In genomic region chr17:77512062-77512946, GRCh38 we compare ENCODE assay signal across 1 cellular context.
A peak's percentile ranks its signal among the peaks of the same experiment; 100 is the strongest.
TF ChIP-seq lines count a peak whose summit lies in the region.

No MANE protein-coding gene starts in this region.

TF ChIP-seq in HepG2, 621 proteins besides CTCF, POLR2A, EP300 and RAD21 (continued from another document and continues in another):
- peak; percentile 100 for TF ChIP-seq ARID5B (CRISPR knock-in tag; IDR thresholded peaks at IDR 0.05)
- peak; percentile 48; the same call in 1 of the 2 replicates for TF ChIP-seq TFDP2 (CRISPR knock-in tag; IDR thresholded peaks at IDR 0.05)
- TF ChIP-seq SATB2 (CRISPR knock-in tag; IDR thresholded peaks at IDR 0.05) = peak; percentile 94
- TF ChIP-seq ZNF503 (CRISPR knock-in tag; IDR thresholded peaks at IDR 0.05) = peak; percentile 86
- peak in 1 of 2 experiments; percentile 96; a peak in 2 of 4 replicates for TF ChIP-seq KLF16 (CRISPR knock-in tag; IDR thresholded peaks at IDR 0.05)
- no peak for TF ChIP-seq DMAP1 (CRISPR knock-in tag; IDR thresholded peaks at IDR 0.05)
- no peak; the same call in 1 of the 2 replicates for TF ChIP-seq ZNF280D (CRISPR knock-in tag; IDR thresholded peaks at IDR 0.05)
- peak; percentile 72; the same call in 1 of the 2 replicates for TF ChIP-seq REPIN1 (CRISPR knock-in tag; IDR thresholded peaks at IDR 0.05; ENCODE audit: borderline replicate concordance, low read depth)
- TF ChIP-seq ZEB1 (IDR thresholded peaks at IDR 0.05; ENCODE audit: insufficient replicate concordance, low read depth) = peak; percentile 89
- TF ChIP-seq SMYD3 (CRISPR knock-in tag; IDR thresholded peaks at IDR 0.05) = peak; percentile 93
- 0 out of 2 replicates have a peak, but pooled peaks have one; percentile 33 for TF ChIP-seq SP140L (CRISPR knock-in tag; IDR thresholded peaks at IDR 0.05; ENCODE audit: borderline replicate concordance)
- TF ChIP-seq ONECUT2 (CRISPR knock-in tag; IDR thresholded peaks at IDR 0.05) = 0 out of 2 replicates have a peak, but pooled peaks have one; percentile 11
- no peak for TF ChIP-seq ZNF33A (CRISPR knock-in tag; IDR thresholded peaks at IDR 0.05; ENCODE audit: borderline replicate concordance)
- TF ChIP-seq HIC2 (CRISPR knock-in tag; IDR thresholded peaks at IDR 0.05; ENCODE audit: low read depth) = 0 out of 2 replicates have a peak, but pooled peaks have one; percentile 37
- no peak for TF ChIP-seq SIN3B (IDR thresholded peaks at IDR 0.05; ENCODE audit: low read length)
- TF ChIP-seq KDM2A (CRISPR knock-in tag; IDR thresholded peaks at IDR 0.05; ENCODE audit: borderline replicate concordance, low read depth) = no peak
- no peak for TF ChIP-seq TMF1 (CRISPR knock-in tag; IDR thresholded peaks at IDR 0.05; ENCODE audit: low read depth)
- TF ChIP-seq ZNF513 (CRISPR knock-in tag; conservative IDR thresholded peaks at IDR 0.05) = no peak
- no peak for TF ChIP-seq THAP9 (CRISPR knock-in tag; IDR thresholded peaks at IDR 0.05; ENCODE audit: borderline replicate concordance)
- TF ChIP-seq TBP (CRISPR knock-in tag; IDR thresholded peaks at IDR 0.05) = 0 out of 2 replicates have a peak, but pooled peaks have one; percentile 32
- TF ChIP-seq ZNF841 (CRISPR knock-in tag; IDR thresholded peaks at IDR 0.05; ENCODE audit: borderline replicate concordance) = no peak
- TF ChIP-seq ZNF414 (CRISPR knock-in tag; IDR thresholded peaks at IDR 0.05) = peak; percentile 74; the same call in 1 of the 2 replicates
- peak; percentile 75; the same call in 1 of the 2 replicates for TF ChIP-seq POGK (CRISPR knock-in tag; conservative IDR thresholded peaks at IDR 0.05)
- peak; percentile 88; the same call in 1 of the 2 replicates for TF ChIP-seq RERE (CRISPR knock-in tag; IDR thresholded peaks at IDR 0.05; ENCODE audit: low read depth)
- TF ChIP-seq ZNF772 (CRISPR knock-in tag; IDR thresholded peaks at IDR 0.05) = peak; percentile 81; the same call in 1 of the 2 replicates
